1 cellular context compared by ENCODE assay signal in genomic region chr18:58221060-58221725, GRCh38.
TF ChIP-seq lines count a peak whose summit lies in the region.

No MANE protein-coding gene starts in this region.

TF ChIP-seq in HepG2, 621 proteins besides CTCF, POLR2A, EP300 and RAD21 (continued from another document and continues in another):
- TF ChIP-seq E2F2 (CRISPR knock-in tag; IDR thresholded peaks at IDR 0.05; ENCODE audit: borderline replicate concordance), result no peak
- no peak for TF ChIP-seq ZNF766 (CRISPR knock-in tag; IDR thresholded peaks at IDR 0.05; ENCODE audit: borderline replicate concordance)
- TF ChIP-seq FOXA3 (CRISPR knock-in tag; IDR thresholded peaks at IDR 0.05), result no peak
- no peak for TF ChIP-seq ZNF652 (CRISPR knock-in tag; IDR thresholded peaks at IDR 0.05; ENCODE audit: borderline replicate concordance, low read depth)
- TF ChIP-seq ZNF382 (CRISPR knock-in tag; IDR thresholded peaks at IDR 0.05; ENCODE audit: borderline replicate concordance), result no peak
- TF ChIP-seq CC2D1A (CRISPR knock-in tag; IDR thresholded peaks at IDR 0.05), result no peak
- no peak for TF ChIP-seq ZNF670 (CRISPR knock-in tag; IDR thresholded peaks at IDR 0.05; ENCODE audit: borderline replicate concordance)
- TF ChIP-seq TAF1 (CRISPR knock-in tag; IDR thresholded peaks at IDR 0.05), result peak; percentile 47
- no peak for TF ChIP-seq ZNF264 (CRISPR knock-in tag; IDR thresholded peaks at IDR 0.05)
- no peak for TF ChIP-seq SSRP1 (CRISPR knock-in tag; IDR thresholded peaks at IDR 0.05)
- no peak for TF ChIP-seq TFDP2 (CRISPR knock-in tag; IDR thresholded peaks at IDR 0.05)
- peak; percentile 60; the same call in 1 of the 2 replicates for TF ChIP-seq RBFOX2 (IDR thresholded peaks at IDR 0.05; ENCODE audit: low read depth, low read length)
- no peak for TF ChIP-seq THYN1 (CRISPR knock-in tag; IDR thresholded peaks at IDR 0.05; ENCODE audit: borderline replicate concordance, low read depth)
- TF ChIP-seq CBX2 (IDR thresholded peaks at IDR 0.05; ENCODE audit: low read depth, low read length), result no peak
- TF ChIP-seq CBX2 (CRISPR knock-in tag; IDR thresholded peaks at IDR 0.05; ENCODE audit: low read depth), result no peak
- TF ChIP-seq CBX5 (CRISPR knock-in tag; IDR thresholded peaks at IDR 0.05; ENCODE audit: borderline replicate concordance), result no peak
- TF ChIP-seq CREB1 (IDR thresholded peaks at IDR 0.05), result 0 out of 2 replicates have a peak, but pooled peaks have one; percentile 7
- TF ChIP-seq CREB1 (CRISPR knock-in tag; IDR thresholded peaks at IDR 0.05), result peak; percentile 45; the same call in 1 of the 2 replicates
- peak in 1 of 2 experiments; percentile 41; a peak in 1 of 4 replicates for TF ChIP-seq REST (IDR thresholded peaks at IDR 0.05; ENCODE audit: borderline replicate concordance in 1 of 2, low read depth in 1 of 2, low read length in 2 of 2)
- TF ChIP-seq ZNF891 (CRISPR knock-in tag; IDR thresholded peaks at IDR 0.05), result no peak
- no peak for TF ChIP-seq RFX1 (IDR thresholded peaks at IDR 0.05)
- no peak for TF ChIP-seq ZNF367 (CRISPR knock-in tag; IDR thresholded peaks at IDR 0.05; ENCODE audit: borderline replicate concordance)
- TF ChIP-seq TCF7 (IDR thresholded peaks at IDR 0.05; ENCODE audit: low read depth), result no peak
- TF ChIP-seq SAP130 (CRISPR knock-in tag; IDR thresholded peaks at IDR 0.05; ENCODE audit: low read depth), result peak; percentile 89
- 0 out of 2 replicates have a peak, but pooled peaks have one; percentile 52 for TF ChIP-seq DR1 (CRISPR knock-in tag; IDR thresholded peaks at IDR 0.05)
- no peak for TF ChIP-seq ZNF816 (CRISPR knock-in tag; IDR thresholded peaks at IDR 0.05; ENCODE audit: borderline replicate concordance)
- no peak for TF ChIP-seq BATF2 (CRISPR knock-in tag; IDR thresholded peaks at IDR 0.05)
- no peak for TF ChIP-seq ZNF678 (CRISPR knock-in tag; IDR thresholded peaks at IDR 0.05)
- no peak for TF ChIP-seq ZNF441 (CRISPR knock-in tag; IDR thresholded peaks at IDR 0.05; ENCODE audit: borderline replicate concordance)
- TF ChIP-seq MXD1 (CRISPR knock-in tag; IDR thresholded peaks at IDR 0.05), result no peak
- TF ChIP-seq ZNF709 (CRISPR knock-in tag; IDR thresholded peaks at IDR 0.05), result no peak
- TF ChIP-seq ZNF720 (CRISPR knock-in tag; IDR thresholded peaks at IDR 0.05), result no peak
- TF ChIP-seq SIN3B (IDR thresholded peaks at IDR 0.05; ENCODE audit: low read length), result no peak
- no peak for TF ChIP-seq SNAPC2 (CRISPR knock-in tag; IDR thresholded peaks at IDR 0.05)
- TF ChIP-seq CREM (IDR thresholded peaks at IDR 0.05), result 0 out of 2 replicates have a peak, but pooled peaks have one; percentile 15
- TF ChIP-seq CREM (CRISPR knock-in tag; IDR thresholded peaks at IDR 0.05), result no peak
- TF ChIP-seq IRX3 (CRISPR knock-in tag; IDR thresholded peaks at IDR 0.05; ENCODE audit: borderline replicate concordance, low read depth), result no peak
- TF ChIP-seq KLF16 (CRISPR knock-in tag; IDR thresholded peaks at IDR 0.05), result no peak; a peak in 1 of 4 replicates
- no peak for TF ChIP-seq ZNF274 (CRISPR knock-in tag; IDR thresholded peaks at IDR 0.05)
- 0 out of 2 replicates have a peak, but pooled peaks have one; percentile 13 for TF ChIP-seq MIXL1 (CRISPR knock-in tag; IDR thresholded peaks at IDR 0.05)
- TF ChIP-seq DMAP1 (CRISPR knock-in tag; IDR thresholded peaks at IDR 0.05), result 0 out of 2 replicates have a peak, but pooled peaks have one; percentile 26
- TF ChIP-seq ARID4A (CRISPR knock-in tag; IDR thresholded peaks at IDR 0.05; ENCODE audit: borderline replicate concordance), result peak; percentile 29; the same call in 1 of the 2 replicates
- TF ChIP-seq ATF6 (CRISPR knock-in tag; conservative IDR thresholded peaks at IDR 0.05), result no peak
- no peak for TF ChIP-seq ARID2 (CRISPR knock-in tag; IDR thresholded peaks at IDR 0.05; ENCODE audit: borderline replicate concordance)
- TF ChIP-seq CSRNP2 (CRISPR knock-in tag; conservative IDR thresholded peaks at IDR 0.05; ENCODE audit: low read depth), result no peak
- peak; percentile 65 for TF ChIP-seq CEBPG (CRISPR knock-in tag; IDR thresholded peaks at IDR 0.05)
- TF ChIP-seq ARHGAP35 (CRISPR knock-in tag; IDR thresholded peaks at IDR 0.05; ENCODE audit: borderline replicate concordance), result no peak
- TF ChIP-seq SRSF9 (IDR thresholded peaks at IDR 0.05; ENCODE audit: borderline replicate concordance, insufficient read depth, low read depth, low read length, poor library complexity, severe bottlenecking), result no peak
- no peak for TF ChIP-seq BRD4 (CRISPR knock-in tag; IDR thresholded peaks at IDR 0.05)
